8 cellular contexts compared by ENCODE assay signal in the genomic region with DNA sequence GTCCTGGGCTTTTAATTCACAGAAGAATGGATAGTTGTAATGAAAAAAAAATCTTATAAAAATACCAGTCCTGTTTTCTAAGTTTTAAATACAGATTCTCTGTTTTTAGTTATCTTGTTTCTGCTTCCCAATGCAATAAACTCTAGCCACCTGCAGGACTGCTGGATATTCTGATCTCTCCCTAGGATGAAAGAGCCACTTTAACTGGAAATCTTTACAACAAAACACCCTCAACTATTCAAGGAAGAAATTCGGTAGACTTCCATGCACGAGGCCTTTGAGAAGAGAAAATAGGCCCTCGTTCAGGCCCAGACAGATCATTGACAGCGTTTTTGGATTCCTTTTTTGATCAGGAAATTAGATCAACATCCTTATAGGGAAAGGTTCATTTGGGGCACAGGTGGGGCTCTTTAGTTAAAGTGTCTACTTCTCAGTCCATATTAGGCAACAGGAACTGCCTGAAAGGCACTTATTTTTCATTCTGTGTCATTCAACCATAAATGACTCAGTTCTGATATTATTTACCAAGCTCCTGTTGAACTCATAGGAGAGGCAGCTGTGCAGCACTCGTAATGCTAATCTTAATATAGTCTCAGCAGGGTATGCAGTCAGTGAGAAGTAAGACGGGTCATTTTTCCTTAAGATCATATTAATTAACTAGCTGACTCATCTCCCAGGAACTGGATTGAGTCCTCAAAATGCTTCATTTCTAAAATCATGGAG.
DNase-seq lines count a peak whose midpoint lies in the region; ATAC-seq and TF ChIP-seq lines count a peak whose summit lies in the region.

No MANE protein-coding gene starts in this region.

- no peaks in the 10 kb centered on the region for H3K36me3 ChIP-seq in GM06990 (ENCODE audit: control insufficient read depth, insufficient read depth, low read length)

- DNase-seq in GM06990 (ENCODE audit: extremely low read depth, insufficient read length), result peak; percentile 76
- peak; percentile 52 for DNase-seq in SHP77 treated with DMSO at 0.1 percent for 48 hours (lab: John Stamatoyannopoulos, UW)
- peak; percentile 97 for DNase-seq in epithelial cell of proximal tubule (ENCODE audit: low read depth)
- DNase-seq in skeletal muscle cell (ENCODE audit: low read depth), result peak; percentile 85
- no peak for DNase-seq in NK-92 (lab: John Stamatoyannopoulos, UW; ENCODE audit: unreplicated experiment)
- DNase-seq in OCI-M2 (lab: John Stamatoyannopoulos, UW; ENCODE audit: unreplicated experiment), result no peak

- peak; percentile 89 for ATAC-seq in GM21381 (IDR thresholded peaks at IDR 0.05; ENCODE audit: unreplicated experiment)
- ATAC-seq in HG03571 (IDR thresholded peaks at IDR 0.05; ENCODE audit: unreplicated experiment), result peak; percentile 79

- H3K27me3 ChIP-seq in GM06990 (replicated peaks; ENCODE audit: control insufficient read depth, insufficient read depth, low read length), result no peaks in the 10 kb centered on the region

- no peak overlapping the region for H3K4me3 ChIP-seq in GM06990 (replicated peaks; ENCODE audit: low read depth, low read length)
- no peak overlapping the region for H3K4me3 ChIP-seq in epithelial cell of proximal tubule (ENCODE audit: low read depth, low read length)
- H3K4me3 ChIP-seq in skeletal muscle cell (ENCODE audit: low read depth, low read length), result no peak overlapping the region

- no peak for TF ChIP-seq CTCF in GM06990 (IDR thresholded peaks at IDR 0.05; ENCODE audit: insufficient read depth, low read length, poor library complexity, severe bottlenecking)
- no peak for TF ChIP-seq CTCF in epithelial cell of proximal tubule (conservative IDR thresholded peaks at IDR 0.05; ENCODE audit: low read depth, low read length)

Comparison
In these comparisons a context has a peak if more than half of its experiments do, and no peak if none do; other contexts are left out.
1. DNase-seq: peak in GM06990 (single experiment), SHP77 treated with DMSO at 0.1 percent for 48 hours (single experiment), epithelial cell of proximal tubule (single experiment) and skeletal muscle cell (single experiment); none in NK-92 (single experiment) and OCI-M2 (single experiment).